ENCODE assay signal across 30 cellular contexts in genomic region chr2:28234807-28235206, GRCh38.
"Had no signal": no experiment of that assay in that cellular context is flagged by ENCODE, and none has a peak within 500 bp of the region (broad histone marks: within the 10 kb centered on the region; RNA-seq: fewer than 3 reads in every experiment).

No MANE protein-coding gene starts in this region.

- H3K27ac Mint-ChIP-seq: activated CD4-positive, alpha-beta T cell treated with anti-CD3 and anti-CD28 coated beads, Interleukin-2, amount 10 ng/mL, durations not matched to agents 24 days and 14 days; activated CD8-positive, alpha-beta T cell treated with anti-CD3 and anti-CD28 coated beads for 36 hours; activated naive CD4-positive, alpha-beta T cell treated with anti-CD3 and anti-CD28 coated beads for 36 hours; activated naive CD4-positive, alpha-beta T cell treated with anti-CD3 and anti-CD28 coated beads, Interleukin-2, amount 50 U/mL, for 72 hours; activated T-cell treated with anti-CD3 and anti-CD28 coated beads, Interleukin-2, amount 50 U/mL, for 72 hours; brain; T-helper 1 cell treated with Interleukin-12 subunit alpha and Interleukin-12 subunit beta and Interleukin-4 antibody, amounts not matched to agents 30 μg/mL and 1 μg/mL, for 36 hours; T-helper 2 cell treated with Interferon-gamma antibody and Interleukin-4, amounts not matched to agents 5 μg/mL and 100 μg/mL, for 36 hours had no signal

- H3K4me3 ChIP-seq: adrenal gland, Peyer's patch had no signal

- H3K36me3 Mint-ChIP-seq: activated naive CD4-positive, alpha-beta T cell treated with anti-CD3 and anti-CD28 coated beads, Interleukin-2, amount 50 U/mL, for 72 hours had no signal

- DNase-seq: activated CD4-positive, alpha-beta T cell treated with anti-CD3 and anti-CD28 coated beads, Interleukin-2, amount 10 ng/mL, durations not matched to agents 24 days and 14 days; activated CD4-positive, alpha-beta T cell treated with anti-CD3 and anti-CD28 coated beads, Interleukin-2, amount 50 U/mL, for 4 hours; activated CD8-positive, alpha-beta T cell treated with anti-CD3 and anti-CD28 coated beads for 36 hours; activated gamma-delta T cell treated with Interleukin-2 at 50 U/mL for 16 hours; activated naive CD4-positive, alpha-beta T cell treated with anti-CD3 and anti-CD28 coated beads for 36 hours; activated T-cell treated with anti-CD3 and anti-CD28 coated beads, Interleukin-2, amount 50 U/mL, for 1 hour; activated T-cell treated with anti-CD3 and anti-CD28 coated beads, Interleukin-2, amount 50 U/mL, for 72 hours; adrenal gland; anterior cingulate cortex; central memory CD4-positive, alpha-beta T cell; Karpas-422; MM.1S; MV-4-11; NCI-H1092; NCI-H1436 treated with DMSO at 0.1 percent for 48 hours; NCI-H1694 treated with DMSO at 0.1 percent for 48 hours; NCI-H2029; NCI-H345; NCI-H524 treated with DMSO at 0.1 percent for 48 hours; PC-3; Peyer's patch; SIG-M5 had no signal

- H3K36me3 ChIP-seq: Peyer's patch had no signal

- H3K27me3 Mint-ChIP-seq: activated CD4-positive, alpha-beta T cell treated with anti-CD3 and anti-CD28 coated beads, Interleukin-2, amount 10 ng/mL, durations not matched to agents 24 days and 14 days; activated CD8-positive, alpha-beta T cell treated with anti-CD3 and anti-CD28 coated beads for 36 hours; brain had no signal

- H3K27ac ChIP-seq: RWPE1 had no signal

- H3K27me3 ChIP-seq: adrenal gland, Peyer's patch had no signal

- H3K9me3 ChIP-seq: adrenal gland, Peyer's patch had no signal

- H3K4me3 Mint-ChIP-seq: activated CD4-positive, alpha-beta T cell treated with anti-CD3 and anti-CD28 coated beads, Interleukin-2, amount 10 ng/mL, durations not matched to agents 24 days and 14 days; activated CD8-positive, alpha-beta T cell treated with anti-CD3 and anti-CD28 coated beads for 36 hours; activated naive CD4-positive, alpha-beta T cell treated with anti-CD3 and anti-CD28 coated beads for 36 hours; activated T-cell treated with anti-CD3 and anti-CD28 coated beads, Interleukin-2, amount 50 U/mL, for 72 hours; brain; T-helper 1 cell treated with Interleukin-12 subunit alpha and Interleukin-12 subunit beta and Interleukin-4 antibody, amounts not matched to agents 30 μg/mL and 1 μg/mL, for 36 hours; T-helper 2 cell treated with Interferon-gamma antibody and Interleukin-4, amounts not matched to agents 5 μg/mL and 100 μg/mL, for 36 hours had no signal

- ATAC-seq: activated CD8-positive, alpha-beta T cell treated with anti-CD3 and anti-CD28 coated beads for 36 hours; activated naive CD4-positive, alpha-beta T cell treated with anti-CD3 and anti-CD28 coated beads, Interleukin-2, amount 50 U/mL, for 72 hours; activated T-cell treated with anti-CD3 and anti-CD28 coated beads, Interleukin-2, amount 50 U/mL, for 72 hours; PC-3; Right ventricle myocardium inferior had no signal

- FAIRE-seq: colon, TTC549 had no signal

- H3K9me3 Mint-ChIP-seq: activated CD8-positive, alpha-beta T cell treated with anti-CD3 and anti-CD28 coated beads for 36 hours; activated naive CD4-positive, alpha-beta T cell treated with anti-CD3 and anti-CD28 coated beads for 36 hours; activated naive CD4-positive, alpha-beta T cell treated with anti-CD3 and anti-CD28 coated beads, Interleukin-2, amount 50 U/mL, for 72 hours; brain; T-helper 1 cell treated with Interleukin-12 subunit alpha and Interleukin-12 subunit beta and Interleukin-4 antibody, amounts not matched to agents 30 μg/mL and 1 μg/mL, for 36 hours; T-helper 2 cell treated with Interferon-gamma antibody and Interleukin-4, amounts not matched to agents 5 μg/mL and 100 μg/mL, for 36 hours had no signal
